In the genomic region with DNA sequence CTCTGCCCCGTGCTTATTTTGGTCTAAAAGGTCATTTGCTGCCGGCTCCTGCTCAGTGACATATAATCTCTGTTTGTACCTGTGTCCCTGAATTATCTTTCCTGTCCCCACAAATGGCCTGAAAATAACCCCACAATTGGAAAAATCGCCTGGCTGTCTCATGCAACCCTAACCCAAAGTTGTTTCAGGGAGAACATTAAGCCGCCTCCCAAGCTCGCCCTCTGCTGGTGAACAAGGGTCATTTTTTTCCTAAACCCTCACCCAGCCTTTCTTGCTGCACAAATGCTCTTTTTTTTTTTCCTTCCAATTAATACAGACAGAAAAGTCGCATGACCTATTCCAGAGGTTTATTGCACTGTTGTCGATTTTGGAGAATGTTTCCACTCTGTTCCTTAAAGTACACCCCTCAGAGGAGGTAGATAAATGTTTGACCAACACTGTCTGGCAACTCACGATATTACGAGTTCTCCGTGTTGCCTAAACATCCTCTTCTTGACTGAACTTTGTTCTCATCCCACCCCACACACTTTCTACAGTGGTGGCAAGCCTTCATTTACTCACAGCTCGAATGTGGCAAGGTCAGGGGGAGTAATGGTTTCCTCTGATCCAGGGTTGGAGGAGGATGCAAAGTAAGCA, we compare ENCODE assay signal across 7 cellular contexts.
DNase-seq lines count a peak whose midpoint lies in the region; ATAC-seq and TF ChIP-seq lines count a peak whose summit lies in the region.

No MANE protein-coding gene starts in this region.

- TF ChIP-seq CTCF in GM12873 (IDR thresholded peaks at IDR 0.05; ENCODE audit: insufficient read depth, low read depth, low read length, missing control alignments), result peak; percentile 88
- TF ChIP-seq CTCF in gastroesophageal sphincter (IDR thresholded peaks at IDR 0.05), result peak; percentile 70 to 84 (median 74)
- peak; percentile 67 for TF ChIP-seq CTCF in parathyroid adenoma (IDR thresholded peaks at IDR 0.05)
- peak; percentile 90 for TF ChIP-seq CTCF in type B pancreatic cell (conservative IDR thresholded peaks at IDR 0.05)

- WGBS in gastroesophageal sphincter (ENCODE audit: low coverage in 1 of 2), 2 donors, result 10 to 25% methylated on average over 5 to 11 of the region's 11 CpGs

- H3K4me3 ChIP-seq in gastroesophageal sphincter (no peak overlapping the region), parathyroid adenoma (ENCODE audit: low read depth, low read length) (no peak overlapping the region)

- peak overlapping the region; percentile 30 for H2AFZ ChIP-seq in parathyroid adenoma

- in situ Hi-C loops in SK-MEL-5 (cut with HindIII; ENCODE audit: low pct_unique_long_range_greater_than_20kb, low sequenced_read_pairs), result no loop called here

- no peaks in the 10 kb centered on the region for H3K9me3 ChIP-seq in gastroesophageal sphincter
- H3K9me3 ChIP-seq in parathyroid adenoma (ENCODE audit: control insufficient read depth, low read length), result no peaks in the 10 kb centered on the region

- no peak overlapping the region for H3K4me2 ChIP-seq in parathyroid adenoma (ENCODE audit: low read length)

- H3K36me3 ChIP-seq in gastroesophageal sphincter (no peaks in the 10 kb centered on the region), parathyroid adenoma (ENCODE audit: control insufficient read depth, insufficient read depth, low read length) (no peaks in the 10 kb centered on the region)

- no peaks in the 10 kb centered on the region for H3K36me3 Mint-ChIP-seq in type B pancreatic cell

- H3K4me3 Mint-ChIP-seq in type B pancreatic cell, result no peak overlapping the region

- no peaks in the 10 kb centered on the region for H3K79me2 ChIP-seq in parathyroid adenoma

- no peaks in the 10 kb centered on the region for H3K4me1 ChIP-seq in gastroesophageal sphincter
- no peaks in the 10 kb centered on the region for H3K4me1 ChIP-seq in parathyroid adenoma

- H3K27me3 ChIP-seq in gastroesophageal sphincter (no peaks in the 10 kb centered on the region), parathyroid adenoma (ENCODE audit: control insufficient read depth, insufficient read depth, low read length) (no peaks in the 10 kb centered on the region)

- H3K27me3 Mint-ChIP-seq in type B pancreatic cell, result no peaks in the 10 kb centered on the region

- TF ChIP-seq EP300 in gastroesophageal sphincter (IDR thresholded peaks at IDR 0.05), result no peak

- no peak for TF ChIP-seq POLR2A in gastroesophageal sphincter (IDR thresholded peaks at IDR 0.05)

- no peak overlapping the region for H3K27ac ChIP-seq in gastroesophageal sphincter
- no peak overlapping the region for H3K27ac ChIP-seq in parathyroid adenoma

- H3K4me1 Mint-ChIP-seq in type B pancreatic cell (ENCODE audit: unreplicated experiment), result peaks cover 4% of the 10 kb centered on the region

- ATAC-seq in gastroesophageal sphincter, result no peak

- no peak overlapping the region for H3K27ac Mint-ChIP-seq in type B pancreatic cell

- H3K9ac ChIP-seq in parathyroid adenoma, result no peak overlapping the region

- DNase-seq in HuH-7 (ENCODE audit: low spot score), result peak; percentile 66
- peak; percentile 69 for DNase-seq in SK-MEL-5 (ENCODE audit: low read depth, low spot score)
- DNase-seq in activated naive CD4-positive, alpha-beta T cell treated with Interleukin-2 at 50 U/mL for 16 hours, result peak; percentile 53
- no peak for DNase-seq in type B pancreatic cell (ENCODE audit: extremely low spot score, unreplicated experiment)

- no peaks in the 10 kb centered on the region for H3K9me3 Mint-ChIP-seq in type B pancreatic cell
